4 cellular contexts compared by ENCODE assay signal in the genomic region with DNA sequence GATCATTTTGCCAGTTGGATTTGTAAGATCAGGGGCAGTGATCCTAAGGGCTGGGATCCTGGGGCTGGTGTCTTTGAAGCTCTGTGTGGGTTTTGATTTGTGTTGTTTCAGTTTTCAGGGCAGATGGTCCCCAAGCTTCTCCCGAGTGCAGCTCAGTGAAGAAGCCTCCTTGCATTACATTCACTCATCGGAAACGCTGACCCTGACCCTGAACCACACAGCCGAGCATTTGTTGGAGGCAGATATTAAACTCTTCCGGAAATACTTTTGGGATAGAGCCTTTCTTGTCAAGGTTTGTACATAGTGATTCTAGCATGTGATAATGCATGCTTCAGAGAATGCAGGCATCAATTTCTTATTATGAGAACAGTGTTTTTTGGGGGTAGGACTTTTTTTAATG.
"Had no signal": no experiment of that assay in that cellular context is flagged by ENCODE, and none has a peak within 500 bp of the region (broad histone marks: within the 10 kb centered on the region; RNA-seq: fewer than 3 reads in every experiment).

No MANE protein-coding gene starts in this region.

- H3K4me2 ChIP-seq: GM23338 had no signal

- DNase-seq: H9, HCEC 1CT, KBM-7 had no signal

- ATAC-seq: GM23338 had no signal

- H3K4me3 ChIP-seq: GM23338 had no signal

- H2AFZ ChIP-seq: GM23338 had no signal
